In genomic region chr10:97714401-97715258, GRCh38 we compare ENCODE assay signal across 8 cellular contexts. TPM values are rescaled to one million over a fixed set of nuclear protein-coding genes. Genes with fewer than 3 reads are reported as not detected.
A peak's percentile ranks its signal among the peaks of the same experiment; 100 is the strongest.
DNase-seq lines count a peak whose midpoint lies in the region; ATAC-seq and TF ChIP-seq lines count a peak whose summit lies in the region.

No MANE protein-coding gene starts in this region.

- H3K27me3 Mint-ChIP-seq in activated T-cell treated with anti-CD3 and anti-CD28 coated beads, Interleukin-2, amount 50 U/mL, for 4 hours (ENCODE audit: low read depth): peaks cover 12% of the 10 kb centered on the region

- H3K4me3 ChIP-seq in neuron (ENCODE audit: low read length): peak overlapping the region; percentile 44

- H3K4me1 Mint-ChIP-seq in activated T-cell treated with anti-CD3 and anti-CD28 coated beads, Interleukin-2, amount 50 U/mL, for 4 hours (ENCODE audit: low read depth): peaks cover 9% of the 10 kb centered on the region

- H3K27me3 ChIP-seq in foreskin keratinocyte (no peaks in the 10 kb centered on the region), neuron (ENCODE audit: insufficient read depth, low read length) (no peaks in the 10 kb centered on the region)

- peak overlapping the region; percentile 94 for H3K27ac ChIP-seq in foreskin keratinocyte

- peak overlapping the region; percentile 94 for H3K4me3 Mint-ChIP-seq in activated T-cell treated with anti-CD3 and anti-CD28 coated beads, Interleukin-2, amount 50 U/mL, for 4 hours

- no peaks in the 10 kb centered on the region for H3K9me3 ChIP-seq in neuron (ENCODE audit: low read length)

- peaks cover 23% of the 10 kb centered on the region for H3K4me1 ChIP-seq in foreskin keratinocyte
- H3K4me1 ChIP-seq in neuron (ENCODE audit: insufficient read depth, low read length): peaks cover 13% of the 10 kb centered on the region

- no peak overlapping the region for H2AFZ ChIP-seq in neuron (ENCODE audit: low read depth, low read length)

- no peaks in the 10 kb centered on the region for H3K36me3 Mint-ChIP-seq in activated T-cell treated with anti-CD3 and anti-CD28 coated beads, Interleukin-2, amount 50 U/mL, for 4 hours (ENCODE audit: insufficient read depth)

- TF ChIP-seq CTCF in foreskin keratinocyte (conservative IDR thresholded peaks at IDR 0.05): no peak

- DNase-seq in DMS79 treated with DMSO at 0.1 percent for 48 hours (lab: John Stamatoyannopoulos, UW) (peak; percentile 2), DMS79 (lab: John Stamatoyannopoulos, UW) (no peak), LHCN-M2 (ENCODE audit: low read depth) (peak; percentile 69), foreskin keratinocyte (peak; percentile 72 to 82), NCI-H1417 (lab: John Stamatoyannopoulos, UW) (no peak)
- no peak for DNase-seq in activated T-cell treated with anti-CD3 and anti-CD28 coated beads, Interleukin-2, amount 50 U/mL, for 4 hours

- peak; percentile 36 for ATAC-seq in GM21723 (IDR thresholded peaks at IDR 0.05; ENCODE audit: unreplicated experiment)
- ATAC-seq in activated T-cell treated with anti-CD3 and anti-CD28 coated beads, Interleukin-2, amount 50 U/mL, for 4 hours: peak; percentile 42 to 45
- ATAC-seq in foreskin keratinocyte: peak; percentile 70

- H3K36me3 ChIP-seq in neuron (ENCODE audit: insufficient read depth, low read length): no peaks in the 10 kb centered on the region

- no peaks in the 10 kb centered on the region for H3K9me3 Mint-ChIP-seq in activated T-cell treated with anti-CD3 and anti-CD28 coated beads, Interleukin-2, amount 50 U/mL, for 4 hours

RNA-seq across cellular contexts. Expression of gene MARVELD1, which starts 1.1 kb away (rescaled TPM):
- total RNA-seq in LHCN-M2 (2014; rRNA removed) (54.7 and 56.0 TPM in 2 replicates), foreskin keratinocyte (52.9 and 58.6 TPM in 2 replicates)
- polyA plus RNA-seq in LHCN-M2 (2012): 66.1 TPM
- total RNA-seq in activated T-cell treated with anti-CD3 and anti-CD28 coated beads, Interleukin-2, amount 50 U/mL, for 4 hours: 1 to 10 TPM; 1.6 to 2.5 (median 1.7) TPM
- polyA plus RNA-seq in foreskin keratinocyte: 47.6 and 53.0 TPM in 2 replicates

RNA-seq across cellular contexts. Expression of gene ZFYVE27, which starts 22.3 kb away (rescaled TPM):
- total RNA-seq in LHCN-M2 (2014; rRNA removed) (23.7 and 25.3 TPM in 2 replicates), foreskin keratinocyte (15.3 and 18.3 TPM in 2 replicates)
- 12.5 TPM for polyA plus RNA-seq in LHCN-M2 (2012)
- 10 to 100 TPM; 27.1 to 27.6 (median 27.1) TPM for total RNA-seq in activated T-cell treated with anti-CD3 and anti-CD28 coated beads, Interleukin-2, amount 50 U/mL, for 4 hours
- polyA plus RNA-seq in foreskin keratinocyte: 14.1 and 14.2 TPM in 2 replicates

RNA-seq across cellular contexts. Expression of gene AVPI1, which starts 27.6 kb away (rescaled TPM):
- total RNA-seq in LHCN-M2 (2014; rRNA removed) (17.1 and 24.4 TPM in 2 replicates), foreskin keratinocyte (19.7 and 22.7 TPM in 2 replicates)
- polyA plus RNA-seq in LHCN-M2 (2012): 32.8 TPM
- total RNA-seq in activated T-cell treated with anti-CD3 and anti-CD28 coated beads, Interleukin-2, amount 50 U/mL, for 4 hours: 1 to 10 TPM; 1.6 to 2.5 (median 1.8) TPM
- polyA plus RNA-seq in foreskin keratinocyte: 20.4 and 24.0 TPM in 2 replicates

RNA-seq across cellular contexts. Expression of gene SFRP5, which starts 57.2 kb away (rescaled TPM):
- total RNA-seq in LHCN-M2 (2014; rRNA removed) (0.17 TPM in 1 of 2 replicates, not detected in the other), foreskin keratinocyte (not detected in 2 replicates)
- polyA plus RNA-seq in LHCN-M2 (2012): 0.09 TPM
- under 1 TPM in 2 of 3 donors, not detected in 1; 0.13 to 0.28 TPM for total RNA-seq in activated T-cell treated with anti-CD3 and anti-CD28 coated beads, Interleukin-2, amount 50 U/mL, for 4 hours
- polyA plus RNA-seq in foreskin keratinocyte: 0.02 TPM in 1 of 2 replicates, not detected in the other

Comparison
In these comparisons a context has a peak if more than half of its experiments do, and no peak if none do; other contexts are left out.
1. DNase-seq: peak in DMS79 treated with DMSO at 0.1 percent for 48 hours (single experiment), LHCN-M2 (single experiment) and foreskin keratinocyte (2 of 2); none in DMS79 (single experiment), activated T-cell treated with anti-CD3 and anti-CD28 coated beads, Interleukin-2, amount 50 U/mL, for 4 hours (single experiment) and NCI-H1417 (0 of 3).
2. RNA of gene MARVELD1, which starts 1.1 kb away (total RNA-seq): 54.7 to 56.0 TPM in LHCN-M2 and 52.9 to 58.6 TPM in foreskin keratinocyte; 1.6 to 2.5 TPM in activated T-cell treated with anti-CD3 and anti-CD28 coated beads, Interleukin-2, amount 50 U/mL, for 4 hours; every median in the first group is over 10 times any median in the second.
3. Peak in every context shown above with its lines, with median percentiles within 50 percentile points of each other: ATAC-seq.